ENCODE assay signal across 8 cellular contexts in the genomic region with DNA sequence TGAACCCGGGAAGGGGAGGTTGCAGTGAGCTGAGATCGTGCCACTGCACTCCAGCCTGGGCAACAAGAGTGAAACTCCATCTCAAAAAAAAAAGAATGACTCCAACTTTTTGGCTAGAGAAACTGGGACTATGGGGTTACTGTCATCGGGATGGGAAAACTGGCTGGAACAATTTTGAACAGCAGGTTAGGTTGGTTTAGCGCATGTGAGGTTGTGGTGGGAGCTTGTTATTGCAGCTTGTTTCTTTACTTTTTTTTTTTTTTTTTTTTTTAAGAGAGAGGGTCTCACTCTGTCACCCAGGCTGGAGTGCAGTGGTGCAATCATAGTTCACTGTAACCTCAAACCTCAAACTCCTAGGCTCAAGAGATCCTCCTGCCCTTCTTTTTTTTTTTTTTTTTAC. TPM values are rescaled to one million over a fixed set of nuclear protein-coding genes. Genes with fewer than 3 reads are reported as not detected.
DNase-seq lines count a peak whose midpoint lies in the region; ATAC-seq, FAIRE-seq and TF ChIP-seq lines count a peak whose summit lies in the region.
"Not testable (repeated sequence)": the region's sequence is repeated elsewhere in the genome, so short reads cannot be mapped to it uniquely, and the experiment has no call there.
"Had no signal": no experiment of that assay in that cellular context is flagged by ENCODE, and none has a peak within 500 bp of the region (broad histone marks: within the 10 kb centered on the region; RNA-seq: fewer than 3 reads in every experiment).

No MANE protein-coding gene starts in this region.

- not testable (repeated sequence) for H3K27me3 ChIP-seq in DND-41 (ENCODE audit: insufficient read depth, low read length, poor library complexity); K562 (ENCODE audit: control insufficient read depth in 2 of 2, insufficient read depth in 2 of 2, low read length in 2 of 2)

- not testable (repeated sequence) for TF ChIP-seq EP300 in K562 (IDR thresholded peaks at IDR 0.05; ENCODE audit: low read length)

- ATAC-seq in DND-41 (ENCODE audit: insufficient read depth, low read depth): peak; percentile 65
- ATAC-seq in activated CD8-positive, alpha-beta T cell treated with anti-CD3 and anti-CD28 coated beads, Interleukin-2, amount 10 ng/mL, durations not matched to agents 7 days and 5 days; stimulated activated effector memory CD8-positive, alpha-beta T cell treated with anti-CD3 and anti-CD28 coated beads, Interleukin-12 subunit alpha, Interleukin-12 subunit beta, amount 100 ng/mL, for 72 hours: not testable (repeated sequence)
- ATAC-seq in K562: 0 out of 3 replicates have a peak, but pooled peaks have one; percentile 19

- not testable (repeated sequence) for H3K9me2 ChIP-seq in OCI-LY7 (ENCODE audit: insufficient read depth, low read length)

- H3K9me1 ChIP-seq in K562 (ENCODE audit: control insufficient read depth, insufficient read depth, low read length): not testable (repeated sequence)

- not testable (repeated sequence) for BruUV-seq in OCI-LY7 (replicated peaks; lab: Mats Ljungman, UMichigan); K562 (replicated peaks; lab: Mats Ljungman, UMichigan)

- POLR2A ChIA-PET in OCI-LY7 (lab: Charles Lee) (interaction anchor here (0.5 to 0.7 kb wide), 5 partner anchors 10 to 220 kb away, joined by 3 to 4 read pairs (median 3); no protein-coding TSS in a partner anchor), K562 (lab: Yijun Ruan, JAX) (interaction anchor here (0.7 to 4.8 kb wide), 4 partner anchors 10 to 45 kb away, joined by 3 to 32 read pairs (median 16); no protein-coding TSS in a partner anchor)
- POLR2A ChIA-PET in activated CD8-positive, alpha-beta T cell treated with anti-CD3 and anti-CD28 coated beads, Interleukin-2, amount 10 ng/mL, durations not matched to agents 7 days and 5 days (lab: Charles Lee): interaction anchor here (4.6 kb wide), 1 partner anchor 12 kb away, joined by 35 read pairs; the partner anchor contains the start of gene CBFB

- H3K9me3 Mint-ChIP-seq in activated CD8-positive, alpha-beta T cell treated with anti-CD3 and anti-CD28 coated beads, Interleukin-2, amount 10 ng/mL, durations not matched to agents 7 days and 5 days (ENCODE audit: insufficient read depth); stimulated activated effector memory CD8-positive, alpha-beta T cell treated with anti-CD3 and anti-CD28 coated beads, Interleukin-12 subunit alpha, Interleukin-12 subunit beta, amount 100 ng/mL, for 72 hours: not testable (repeated sequence)

- not testable (repeated sequence) for TF ChIP-seq POLR2A in K562 (conservative IDR thresholded peaks at IDR 0.05)

- peak overlapping the region; percentile 17 for H3K27ac Mint-ChIP-seq in activated CD8-positive, alpha-beta T cell treated with anti-CD3 and anti-CD28 coated beads, Interleukin-2, amount 10 ng/mL, durations not matched to agents 7 days and 5 days
- peak overlapping the region; percentile 62 for H3K27ac Mint-ChIP-seq in stimulated activated effector memory CD8-positive, alpha-beta T cell treated with anti-CD3 and anti-CD28 coated beads, Interleukin-12 subunit alpha, Interleukin-12 subunit beta, amount 100 ng/mL, for 72 hours

- peaks cover 47% of the 10 kb centered on the region for H3K36me3 Mint-ChIP-seq in activated CD8-positive, alpha-beta T cell treated with anti-CD3 and anti-CD28 coated beads, Interleukin-2, amount 10 ng/mL, durations not matched to agents 7 days and 5 days (ENCODE audit: low read depth)
- peaks cover 85% of the 10 kb centered on the region for H3K36me3 Mint-ChIP-seq in stimulated activated effector memory CD8-positive, alpha-beta T cell treated with anti-CD3 and anti-CD28 coated beads, Interleukin-12 subunit alpha, Interleukin-12 subunit beta, amount 100 ng/mL, for 72 hours

- TF ChIP-seq RAD21 in K562 (CRISPR knock-in tag; conservative IDR thresholded peaks at IDR 0.05 in 1 of 2, IDR thresholded peaks at IDR 0.05 in 1 of 2): not testable (repeated sequence)

- not testable (repeated sequence) for H3K4me1 ChIP-seq in DND-41 (ENCODE audit: insufficient read depth, low read length); OCI-LY7 (ENCODE audit: insufficient read depth, low read length, poor library complexity, severe bottlenecking); K562 (replicated peaks in 1 of 2; ENCODE audit: control insufficient read depth in 2 of 2, insufficient read depth in 2 of 2, low read length in 2 of 2)

- not testable (repeated sequence) for H3K27me3 Mint-ChIP-seq in activated CD8-positive, alpha-beta T cell treated with anti-CD3 and anti-CD28 coated beads, Interleukin-2, amount 10 ng/mL, durations not matched to agents 7 days and 5 days (ENCODE audit: low read depth)

- H3K4me1 Mint-ChIP-seq in activated CD8-positive, alpha-beta T cell treated with anti-CD3 and anti-CD28 coated beads, Interleukin-2, amount 10 ng/mL, durations not matched to agents 7 days and 5 days (ENCODE audit: low read depth): peaks cover 31% of the 10 kb centered on the region
- H3K4me1 Mint-ChIP-seq in stimulated activated effector memory CD8-positive, alpha-beta T cell treated with anti-CD3 and anti-CD28 coated beads, Interleukin-12 subunit alpha, Interleukin-12 subunit beta, amount 100 ng/mL, for 72 hours: peaks cover 41% of the 10 kb centered on the region

- H4K20me1 ChIP-seq in DND-41 (ENCODE audit: insufficient read depth, low read length): peaks cover 52% of the 10 kb centered on the region; the same call in 1 of the 2 replicates
- not testable (repeated sequence) for H4K20me1 ChIP-seq in OCI-LY7 (ENCODE audit: insufficient read depth, low read length); K562 (replicated peaks; ENCODE audit: control insufficient read depth, insufficient read depth, low read length)

- not testable (repeated sequence) for H3K9me3 ChIP-seq in DND-41 (ENCODE audit: insufficient read depth, low read length, severe bottlenecking); OCI-LY7 (ENCODE audit: low read length); K562 (replicated peaks; ENCODE audit: control insufficient read depth, insufficient read depth, low read depth, low read length)

- CTCF ChIA-PET in OCI-LY7 (lab: Charles Lee; ENCODE audit: unreplicated experiment); K562 (lab: Yijun Ruan, JAX; ENCODE audit: low intra/inter-chr PET ratio): not testable (repeated sequence)
- CTCF ChIA-PET in activated CD8-positive, alpha-beta T cell treated with anti-CD3 and anti-CD28 coated beads, Interleukin-2, amount 10 ng/mL, durations not matched to agents 7 days and 5 days (lab: Charles Lee): interaction anchor here (0.8 to 2.2 kb wide), 4 partner anchors 11 to 63 kb away, joined by 3 to 8 read pairs (median 4); no protein-coding TSS in a partner anchor

- H2AFZ ChIP-seq in DND-41 (ENCODE audit: low read depth, low read length); OCI-LY7 (ENCODE audit: low read length); K562 (ENCODE audit: low read depth, low read length): not testable (repeated sequence)

- H3K9ac ChIP-seq in DND-41 (ENCODE audit: low read depth, low read length); K562 (ENCODE audit: insufficient read depth in 1 of 2, low read depth in 2 of 2, low read length in 2 of 2): not testable (repeated sequence)

- H3K4me2 ChIP-seq in DND-41 (ENCODE audit: insufficient read depth, low read length); OCI-LY7 (ENCODE audit: low read length); K562 (ENCODE audit: insufficient read depth, low read length): not testable (repeated sequence)

- H3K27ac ChIP-seq in DND-41 (ENCODE audit: low read length); OCI-LY7 (ENCODE audit: low read depth, low read length, poor library complexity, severe bottlenecking); K562 (ENCODE audit: extremely low read depth, low read depth, low read length): not testable (repeated sequence)

- in situ Hi-C loops in KBM-7 (cut with MboI; ENCODE audit: low pct_unique_long_range_greater_than_20kb, low sequenced_read_pairs); K562 (cut with MboI): not testable (repeated sequence)

- not testable (repeated sequence) for FAIRE-seq in K562 (lab: Jason Lieb, UNC)

- H3K79me2 ChIP-seq in DND-41 (ENCODE audit: insufficient read depth, low read length) (peaks cover 100% of the 10 kb centered on the region), OCI-LY7 (ENCODE audit: insufficient read depth, low read depth, low read length) (peaks cover 60% of the 10 kb centered on the region), K562 (ENCODE audit: control insufficient read depth, insufficient read depth, low read length) (peaks cover 42% of the 10 kb centered on the region)

- DNase-seq in DND-41 (peak; percentile 11), KBM-7 (peak; percentile 33)
- DNase-seq in OCI-LY7 (ENCODE audit: low spot score); activated CD8-positive, alpha-beta T cell treated with anti-CD3 and anti-CD28 coated beads, Interleukin-2, amount 10 ng/mL, durations not matched to agents 7 days and 5 days; K562 (ENCODE audit: extremely low read depth in 1 of 4, low spot score in 3 of 4); fibroblast of the aortic adventitia (ENCODE audit: low read depth): not testable (repeated sequence)
- peak in 1 of 2 donors; percentile 32 for DNase-seq in stimulated activated effector memory CD8-positive, alpha-beta T cell treated with anti-CD3 and anti-CD28 coated beads, Interleukin-12 subunit alpha, Interleukin-12 subunit beta, amount 100 ng/mL, for 72 hours (ENCODE audit: low spot score in 2 of 2)

- WGBS in K562 (ENCODE audit: insufficient coverage, low coverage, missing lambda C conversion rate): 94% methylated on average over 3 of the region's 4 CpGs

- H3K36me3 ChIP-seq in DND-41 (ENCODE audit: insufficient read depth, low read length): peaks cover 82% of the 10 kb centered on the region
- peaks cover 87% of the 10 kb centered on the region for H3K36me3 ChIP-seq in OCI-LY7 (ENCODE audit: insufficient read depth, low read length)
- H3K36me3 ChIP-seq in K562 (ENCODE audit: control insufficient read depth, insufficient read depth, low read length): peaks cover 66% of the 10 kb centered on the region; the same call in 2 of the 3 replicates

- not testable (repeated sequence) for H3K4me3 Mint-ChIP-seq in activated CD8-positive, alpha-beta T cell treated with anti-CD3 and anti-CD28 coated beads, Interleukin-2, amount 10 ng/mL, durations not matched to agents 7 days and 5 days; stimulated activated effector memory CD8-positive, alpha-beta T cell treated with anti-CD3 and anti-CD28 coated beads, Interleukin-12 subunit alpha, Interleukin-12 subunit beta, amount 100 ng/mL, for 72 hours

- intact Hi-C loops in OCI-LY7 (cut with micrococcal nuclease; ENCODE audit: unreplicated experiment); K562 (cut with micrococcal nuclease): not testable (repeated sequence)

- H3K4me3 ChIP-seq in DND-41 (ENCODE audit: low read depth in 1 of 2, low read length in 2 of 2); OCI-LY7 (ENCODE audit: low read depth, low read length, poor library complexity, severe bottlenecking); K562; fibroblast of the aortic adventitia (ENCODE audit: low read depth, low read length): not testable (repeated sequence)

- TF ChIP-seq CTCF in DND-41 (IDR thresholded peaks at IDR 0.05; ENCODE audit: borderline replicate concordance, extremely low read depth, low read length, poor library complexity, severe bottlenecking); K562 (IDR thresholded peaks at IDR 0.05 in 2 of 3, conservative IDR thresholded peaks at IDR 0.05 in 1 of 3; ENCODE audit: insufficient read depth in 2 of 3, low read depth in 1 of 3, low read length in 3 of 3): not testable (repeated sequence)
- TF ChIP-seq CTCF in OCI-LY7 (conservative IDR thresholded peaks at IDR 0.05; ENCODE audit: low read length): 0 out of 2 replicates have a peak, but pooled peaks have one; percentile 7
- TF ChIP-seq CTCF in fibroblast of the aortic adventitia (IDR thresholded peaks at IDR 0.05; ENCODE audit: insufficient read depth, low read length): peak; percentile 18

RNA-seq across cellular contexts. Expression of gene CBFB, which starts 12.6 kb away (rescaled TPM):
- total RNA-seq in OCI-LY7 (2014; rRNA removed; shearing (Covaris generic)): 93.5 and 187 TPM in 2 replicates
- total RNA-seq in OCI-LY7 (2022) (151 and 154 TPM in 2 replicates), K562 (2014; rRNA removed) (96.0 and 112 TPM in 2 replicates), K562 (2014; rRNA removed; fragmentation: Illumina TruSeq; extraction: Trizol) (66.5 and 77.2 TPM in 2 replicates), K562 (2015; rRNA removed; fragmentation: Illumina TruSeq; extraction: Trizol) (82.4 and 82.7 TPM in 2 replicates), K562 (2021) (78.4 and 79.1 TPM in 2 replicates), fibroblast of the aortic adventitia (ENCODE audit: low replicate concordance) (74.3 and 125 TPM in 2 replicates)
- total RNA-seq in activated CD8-positive, alpha-beta T cell treated with anti-CD3 and anti-CD28 coated beads, Interleukin-2, amount 10 ng/mL, durations not matched to agents 7 days and 5 days: 100 to 1,000 TPM; 235 to 241 TPM
- 33.0 and 62.9 TPM in 2 replicates for total RNA-seq in K562 (2011; cell fraction: chromatin; rRNA removed; ENCODE audit: low replicate concordance)
- total RNA-seq in K562 (2011; cell fraction: nucleolus; rRNA removed): 18.7 and 27.0 TPM in 2 replicates
- 39.3 and 60.0 TPM in 2 replicates for total RNA-seq in K562 (2011; cell fraction: nucleoplasm; rRNA removed)
- polyA plus RNA-seq in K562 (2011; rRNA removed) (39.5 and 51.6 TPM in 2 replicates), K562 (2014; fragmentation: Illumina TruSeq; extraction: Trizol) (63.9 and 69.6 TPM in 2 replicates), K562 (2014; fragmentation: Nextera tagmentation; extraction: Ambion mirVana) (10 to 100 TPM; 22.0 to 40.7 TPM), K562 (2014; rRNA removed) (43.2 and 63.6 TPM in 2 replicates)
- 13.4 and 25.1 TPM in 2 replicates for polyA plus RNA-seq in K562 (2011; cell fraction: cytosol; rRNA removed)
- 11.6 and 16.0 TPM in 2 replicates for polyA plus RNA-seq in K562 (2011; cell fraction: nucleus; rRNA removed)
- 45.5 and 88.1 TPM in 2 replicates for polyA plus RNA-seq in K562 (2012)
- 128 and 129 TPM in 2 replicates for polyA minus RNA-seq in K562 (2011; rRNA and poly(A)+ RNA removed)
- 49.1 and 63.1 TPM in 2 replicates for polyA minus RNA-seq in K562 (2011; cell fraction: cytosol; rRNA and poly(A)+ RNA removed)
- polyA minus RNA-seq in K562 (2011; cell fraction: nucleus; rRNA and poly(A)+ RNA removed): 13.6 and 20.1 TPM in 2 replicates

RNA-seq across cellular contexts. Expression of gene CES4A, which starts 53.1 kb away (rescaled TPM):
- 0.47 and 2.0 TPM in 2 replicates for total RNA-seq in OCI-LY7 (2014; rRNA removed; shearing (Covaris generic))
- total RNA-seq in OCI-LY7 (2022): 0.38 and 0.41 TPM in 2 replicates
- 10 to 100 TPM; 10.5 to 12.0 TPM for total RNA-seq in activated CD8-positive, alpha-beta T cell treated with anti-CD3 and anti-CD28 coated beads, Interleukin-2, amount 10 ng/mL, durations not matched to agents 7 days and 5 days
- 0.58 and 1.8 TPM in 2 replicates for total RNA-seq in K562 (2011; cell fraction: chromatin; rRNA removed; ENCODE audit: low replicate concordance)
- total RNA-seq in K562 (2011; cell fraction: nucleolus; rRNA removed): 0.13 and 0.83 TPM in 2 replicates
- 0.61 and 1.7 TPM in 2 replicates for total RNA-seq in K562 (2011; cell fraction: nucleoplasm; rRNA removed)
- total RNA-seq in K562 (2014; rRNA removed): 0.09 TPM in 1 of 2 replicates, not detected in the other
- total RNA-seq in K562 (2014; rRNA removed; fragmentation: Illumina TruSeq; extraction: Trizol): not detected in 2 replicates
- not detected in 2 replicates for total RNA-seq in K562 (2015; rRNA removed; fragmentation: Illumina TruSeq; extraction: Trizol)
- 0.20 TPM in 1 of 2 replicates, not detected in the other for total RNA-seq in K562 (2021)
- 0.04 and 0.11 TPM in 2 replicates for polyA plus RNA-seq in K562 (2011; rRNA removed)
- 0.12 TPM in 1 of 2 replicates, not detected in the other for polyA plus RNA-seq in K562 (2011; cell fraction: cytosol; rRNA removed)
- 0.22 and 0.54 TPM in 2 replicates for polyA plus RNA-seq in K562 (2011; cell fraction: nucleus; rRNA removed)
- polyA plus RNA-seq in K562 (2012): 0.03 and 0.10 TPM in 2 replicates
- polyA plus RNA-seq in K562 (2014; fragmentation: Illumina TruSeq; extraction: Trizol): not detected in 2 replicates
- under 1 TPM in 1 of 2 experiments, not detected in 1; 0.13 TPM for polyA plus RNA-seq in K562 (2014; fragmentation: Nextera tagmentation; extraction: Ambion mirVana)
- polyA plus RNA-seq in K562 (2014; rRNA removed): not detected in 2 replicates
- not detected in 2 replicates for polyA minus RNA-seq in K562 (2011; rRNA and poly(A)+ RNA removed)
- polyA minus RNA-seq in K562 (2011; cell fraction: cytosol; rRNA and poly(A)+ RNA removed): not detected in 2 replicates
- polyA minus RNA-seq in K562 (2011; cell fraction: nucleus; rRNA and poly(A)+ RNA removed): not detected in 2 replicates
- 2.2 and 4.7 TPM in 2 replicates for total RNA-seq in fibroblast of the aortic adventitia (ENCODE audit: low replicate concordance)
- total RNA-seq: H4 had no signal
